Comparison of ENCODE assay signal across 36 cellular contexts in the genomic region with DNA sequence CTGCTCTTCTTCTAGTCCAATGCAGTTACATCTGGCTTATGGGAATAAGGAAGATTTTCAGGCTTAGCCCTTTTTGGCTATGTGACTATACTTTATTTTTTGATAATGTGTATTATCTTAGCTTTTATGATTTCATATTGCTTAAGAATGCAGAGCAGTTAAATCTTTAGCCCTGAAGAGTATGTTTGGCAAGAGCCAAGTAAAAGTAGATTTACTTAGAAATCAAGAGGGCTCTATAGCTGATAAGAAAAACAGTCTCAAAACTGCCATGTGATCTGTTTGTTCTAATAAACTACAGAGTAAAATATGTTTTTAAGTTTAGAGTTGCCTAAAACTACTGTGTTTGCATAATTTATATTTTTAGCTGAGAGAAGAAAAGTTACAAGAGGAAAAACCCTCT.
"Had no signal": no experiment of that assay in that cellular context is flagged by ENCODE, and none has a peak within 500 bp of the region (broad histone marks: within the 10 kb centered on the region; RNA-seq: fewer than 3 reads in every experiment).

No MANE protein-coding gene starts in this region.

- DNase-seq: activated B cell treated with CpG ODN at 0.5 μM for 24 hours; activated CD4-positive, alpha-beta memory T cell treated with anti-CD3 and anti-CD28 coated beads for 36 hours; activated CD4-positive, alpha-beta T cell treated with anti-CD3 and anti-CD28 coated beads for 4 hours; activated CD4-positive, alpha-beta T cell treated with anti-CD3 and anti-CD28 coated beads, Interleukin-2, amount 50 U/mL, for 1 hour; activated CD4-positive, CD25-positive, alpha-beta regulatory T cell treated with anti-CD3 and anti-CD28 coated beads, Interleukin-2, amount 50 U/mL, for 72 hours; activated CD8-positive, alpha-beta memory T cell treated with anti-CD3 and anti-CD28 coated beads, Interleukin-2, amount 50 U/mL, for 4 hours; activated gamma-delta T cell treated with Interleukin-2 at 50 U/mL for 16 hours; activated naive CD4-positive, alpha-beta T cell treated with anti-CD3 and anti-CD28 coated beads for 36 hours; activated T-cell treated with anti-CD3 and anti-CD28 coated beads for 4 hours; activated T-cell treated with anti-CD3 and anti-CD28 coated beads, Interleukin-2, amount 50 U/mL, for 4 hours; adrenal gland; anterior cingulate cortex; caudate nucleus; Karpas-422; KBM-7; NCI-H1048; NCI-H1105 treated with DMSO at 0.1 percent for 48 hours; NCI-H1436; NCI-H1694 treated with DMSO at 0.1 percent for 48 hours; NCI-H2029; NCI-H2107; NCI-H2171; NCI-H510A; NCI-H526; NCI-H748 treated with DMSO at 0.1 percent for 48 hours; NK-92 treated with Interleukin-12 subunit alpha and Interleukin-12 subunit beta, amount 100 ng/mL, for 24 hours; PC-9; SIG-M5; SW 1271; T-helper 1 cell; T-helper 2 cell; T-helper 9 cell had no signal

- H3K9me3 ChIP-seq: adrenal gland had no signal

- H3K27ac ChIP-seq: adrenal gland, PC-9, RWPE1, VCaP had no signal

- H3K36me3 ChIP-seq: adrenal gland had no signal

- H3K27me3 ChIP-seq: adrenal gland had no signal

- H3K4me3 ChIP-seq: adrenal gland, PC-9 had no signal

- ATAC-seq: activated naive CD4-positive, alpha-beta T cell treated with anti-CD3 and anti-CD28 coated beads, Interleukin-2, amount 50 U/mL, for 72 hours; activated T-cell treated with anti-CD3 and anti-CD28 coated beads, Interleukin-2, amount 50 U/mL, for 4 hours; Right ventricle myocardium inferior had no signal
